In genomic region chr13:97295279-97296182, GRCh38 we compare ENCODE assay signal across 11 cellular contexts.
A peak's percentile ranks its signal among the peaks of the same experiment; 100 is the strongest.
DNase-seq lines count a peak whose midpoint lies in the region; ATAC-seq and TF ChIP-seq lines count a peak whose summit lies in the region.
"Had no signal": no experiment of that assay in that cellular context is flagged by ENCODE, and none has a peak within 500 bp of the region (broad histone marks: within the 10 kb centered on the region; RNA-seq: fewer than 3 reads in every experiment).

No MANE protein-coding gene starts in this region.

- TF ChIP-seq CTCF in body of pancreas (IDR thresholded peaks at IDR 0.05) (no peak), dorsolateral prefrontal cortex (IDR thresholded peaks at IDR 0.05 in 54 of 56, conservative IDR thresholded peaks at IDR 0.05 in 2 of 56; ENCODE audit: low read depth in 1 of 56, partially characterized antibody in 56 of 56) (no peak)

- H3K9me3 ChIP-seq in body of pancreas (no peaks in the 10 kb centered on the region), subcutaneous abdominal adipose tissue (ENCODE audit: control insufficient read depth in 5 of 5, low read length in 5 of 5) (no peaks in the 10 kb centered on the region)

- peak; percentile 51 for DNase-seq in NCI-H748 (lab: John Stamatoyannopoulos, UW; ENCODE audit: unreplicated experiment)
- no peak for DNase-seq in NCI-H748 treated with DMSO at 0.1 percent for 48 hours (lab: John Stamatoyannopoulos, UW)
- no peak for DNase-seq in body of pancreas
- DNase-seq in hepatic stellate cell (ENCODE audit: low spot score) = peak; percentile 68
- no peak for DNase-seq in effector CD4-positive, alpha-beta T cell
- DNase-seq in dorsolateral prefrontal cortex = no peak
- no peak for DNase-seq in NCI-H2081 (lab: John Stamatoyannopoulos, UW)
- DNase-seq: activated CD4-positive, alpha-beta T cell treated with anti-CD3 and anti-CD28 coated beads for 4 hours; amygdala; posterior cingulate gyrus had no signal

- H3K4me3 ChIP-seq in body of pancreas = no peak overlapping the region
- no peak overlapping the region for H3K4me3 ChIP-seq in subcutaneous abdominal adipose tissue (ENCODE audit: low read depth in 1 of 5, low read length in 5 of 5)
- no peak overlapping the region for H3K4me3 ChIP-seq in dorsolateral prefrontal cortex

- no peak overlapping the region for H3K27ac ChIP-seq in body of pancreas
- H3K27ac ChIP-seq in subcutaneous abdominal adipose tissue (ENCODE audit: low read depth, low read length) = peak overlapping the region; percentile 11
- H3K27ac ChIP-seq in dorsolateral prefrontal cortex = peak overlapping the region in 9 of 59 donors; percentile 6 to 73 (median 29)

- intact Hi-C loops in body of pancreas (cut with DNase I) = no loop called here
- intact Hi-C loops in dorsolateral prefrontal cortex (cut with DNase I) = no loop called here

- TF ChIP-seq POLR2A in body of pancreas (IDR thresholded peaks at IDR 0.05) = no peak

- 38 to 48% methylated on average over 5 of the region's 5 CpGs for WGBS in body of pancreas, 2 donors

- H3K27me3 ChIP-seq in body of pancreas (no peaks in the 10 kb centered on the region), subcutaneous abdominal adipose tissue (ENCODE audit: control insufficient read depth in 5 of 5, insufficient read depth in 4 of 5, low read length in 5 of 5) (no peaks in the 10 kb centered on the region), dorsolateral prefrontal cortex (no peaks in the 10 kb centered on the region)

- H3K4me1 ChIP-seq in body of pancreas (peaks cover 21% of the 10 kb centered on the region), subcutaneous abdominal adipose tissue (ENCODE audit: control insufficient read depth in 5 of 5, insufficient read depth in 5 of 5, low read length in 5 of 5) (peaks cover 3 to 16% (median 13%) of the 10 kb centered on the region in 5 donors)

- H3K9ac ChIP-seq in subcutaneous abdominal adipose tissue (ENCODE audit: low read length in 5 of 5) = no peak overlapping the region

- H3K36me3 ChIP-seq in body of pancreas (replicated peaks in 1 of 2; ENCODE audit: insufficient read depth in 1 of 2, low read depth in 2 of 2) = no peaks in the 10 kb centered on the region
- H3K36me3 ChIP-seq in subcutaneous abdominal adipose tissue (ENCODE audit: control insufficient read depth in 5 of 5, insufficient read depth in 5 of 5, low read length in 5 of 5) = peaks cover 0 to 8% (median 6%) of the 10 kb centered on the region in 5 donors

- peak; percentile 65 for ATAC-seq in body of pancreas

Comparison
In these comparisons a context has a peak if more than half of its experiments do, and no peak if none do; other contexts are left out.
1. DNase-seq: peak in NCI-H748 (single experiment) and hepatic stellate cell (single experiment); none in NCI-H748 treated with DMSO at 0.1 percent for 48 hours (single experiment), body of pancreas (0 of 4), effector CD4-positive, alpha-beta T cell (single experiment), dorsolateral prefrontal cortex (0 of 10) and NCI-H2081 (0 of 2).